31 cellular contexts compared by ENCODE assay signal in genomic region chr5:107863125-107863524, GRCh38.
"Had no signal": no experiment of that assay in that cellular context is flagged by ENCODE, and none has a peak within 500 bp of the region (broad histone marks: within the 10 kb centered on the region; RNA-seq: fewer than 3 reads in every experiment).

No MANE protein-coding gene starts in this region.

- H3K27me3 ChIP-seq: ovary, spleen, stomach, thyroid gland, tibial nerve, upper lobe of left lung, vagina had no signal

- H3K27me3 Mint-ChIP-seq: naive B cell; naive thymus-derived CD8-positive, alpha-beta T cell; natural killer cell treated with Interleukin-12 subunit alpha and Interleukin-12 subunit beta and Interleukin-15 and Interleukin-18, amount 100 ng/mL, for 72 hours; progenitor cell of endocrine pancreas; stimulated activated naive B cell treated with anti-CD40 and anti-IgM and Interleukin-4, amounts not matched to agents 10 μg/mL and 1 μg/mL and 100 μg/mL, for 72 hours; stimulated activated naive CD8-positive, alpha-beta T cell treated with anti-CD3 and anti-CD28 coated beads, Interleukin-15, Interleukin-2, amounts not matched to agents 100 ng/mL and 50 ng/mL, for 24 hours had no signal

- H3K27ac ChIP-seq: ovary, parathyroid adenoma, psoas muscle, skin epidermis, spleen, stomach, thoracic aorta, thyroid gland, tibial nerve, upper lobe of left lung, vagina had no signal

- H3K4me3 ChIP-seq: ovary, psoas muscle, skin epidermis, smooth muscle cell, spleen, stomach, thoracic aorta, thyroid gland, tibial nerve, upper lobe of left lung, vagina had no signal

- H3K4me2 ChIP-seq: smooth muscle cell had no signal

- H3K36me3 Mint-ChIP-seq: natural killer cell treated with Interleukin-12 subunit alpha and Interleukin-12 subunit beta and Interleukin-15 and Interleukin-18, amount 100 ng/mL, for 72 hours had no signal

- H3K4me3 Mint-ChIP-seq: naive B cell; naive thymus-derived CD8-positive, alpha-beta T cell; natural killer cell treated with Interleukin-12 subunit alpha and Interleukin-12 subunit beta and Interleukin-15 and Interleukin-18, amount 100 ng/mL, for 72 hours; nephron progenitor cell; neural crest cell; stimulated activated naive B cell treated with anti-CD40 and anti-IgM and Interleukin-4, amounts not matched to agents 10 μg/mL and 1 μg/mL and 100 μg/mL, for 72 hours; stimulated activated naive CD8-positive, alpha-beta T cell treated with anti-CD3 and anti-CD28 coated beads, Interleukin-15, Interleukin-2, amounts not matched to agents 100 ng/mL and 50 ng/mL, for 24 hours had no signal

- H3K36me3 ChIP-seq: ovary, thoracic aorta, upper lobe of left lung had no signal

- H3K9ac ChIP-seq: parathyroid adenoma had no signal

- H3K9me3 Mint-ChIP-seq: naive thymus-derived CD8-positive, alpha-beta T cell; natural killer cell treated with Interleukin-12 subunit alpha and Interleukin-12 subunit beta and Interleukin-15 and Interleukin-18, amount 100 ng/mL, for 72 hours; nephron progenitor cell; stimulated activated naive CD8-positive, alpha-beta T cell treated with anti-CD3 and anti-CD28 coated beads, Interleukin-15, Interleukin-2, amounts not matched to agents 100 ng/mL and 50 ng/mL, for 24 hours had no signal

- H3K27ac Mint-ChIP-seq: naive thymus-derived CD8-positive, alpha-beta T cell; natural killer cell treated with Interleukin-12 subunit alpha and Interleukin-12 subunit beta and Interleukin-15 and Interleukin-18, amount 100 ng/mL, for 72 hours; nephron progenitor cell; progenitor cell of endocrine pancreas; stimulated activated naive B cell treated with anti-CD40 and anti-IgM and Interleukin-4, amounts not matched to agents 10 μg/mL and 1 μg/mL and 100 μg/mL, for 72 hours; stimulated activated naive CD8-positive, alpha-beta T cell treated with anti-CD3 and anti-CD28 coated beads, Interleukin-15, Interleukin-2, amounts not matched to agents 100 ng/mL and 50 ng/mL, for 24 hours had no signal

- H3K9me3 ChIP-seq: psoas muscle, spleen, stomach, thoracic aorta, thyroid gland, tibial nerve, upper lobe of left lung, vagina had no signal

- H3K4me1 Mint-ChIP-seq: naive B cell; naive thymus-derived CD8-positive, alpha-beta T cell; nephron progenitor cell; stimulated activated naive B cell treated with anti-CD40 and anti-IgM and Interleukin-4, amounts not matched to agents 10 μg/mL and 1 μg/mL and 100 μg/mL, for 72 hours had no signal

- H3K4me1 ChIP-seq: parathyroid adenoma, psoas muscle, spleen, stomach, thyroid gland, tibial nerve, upper lobe of left lung, vagina had no signal

- H2AFZ ChIP-seq: parathyroid adenoma had no signal

- H3K79me2 ChIP-seq: parathyroid adenoma had no signal

- DNase-seq: naive B cell; naive thymus-derived CD8-positive, alpha-beta T cell; nephron progenitor cell; occipital lobe; ovary; posterior cingulate gyrus; psoas muscle; right cardiac atrium; spleen; stimulated activated CD4-positive, alpha-beta T cell treated with anti-CD3 and anti-CD28 coated beads, Interleukin-12 subunit alpha, Interleukin-12 subunit beta, amount 100 ng/mL, for 4 hours; stimulated activated CD4-positive, alpha-beta T cell treated with anti-CD3 and anti-CD28 coated beads, Interleukin-1b, Interleukin-23, amount 100 ng/mL, for 48 hours; stimulated activated CD4-positive, alpha-beta T cell treated with anti-CD3 and anti-CD28 coated beads, Interleukin-4, amount 100 ng/mL, for 1 hour; stimulated activated CD4-positive, alpha-beta T cell treated with anti-CD3 and anti-CD28 coated beads, Interleukin-4, amount 100 ng/mL, for 4 hours; stimulated activated CD8-positive, alpha-beta memory T cell treated with anti-CD3 and anti-CD28 coated beads, Interleukin-4, amount 100 ng/mL, for 48 hours; stimulated activated naive B cell treated with anti-CD40 and anti-IgM and Interleukin-4, amounts not matched to agents 10 μg/mL and 1 μg/mL and 100 μg/mL, for 72 hours; stimulated activated naive CD4-positive, alpha-beta T cell treated with Interleukin-2 at 50 U/mL for 16 hours; stomach; thyroid gland; trophoblast cell; upper lobe of left lung had no signal

- ATAC-seq: naive thymus-derived CD8-positive, alpha-beta T cell; natural killer cell treated with Interleukin-12 subunit alpha and Interleukin-12 subunit beta and Interleukin-15 and Interleukin-18, amount 100 ng/mL, for 72 hours; psoas muscle; right cardiac atrium; sciatic nerve; stimulated activated naive B cell treated with anti-CD40 and anti-IgM and Interleukin-4, amounts not matched to agents 10 μg/mL and 1 μg/mL and 100 μg/mL, for 72 hours had no signal
